9 cellular contexts compared by ENCODE assay signal in genomic region chr4:145736241-145736831, GRCh38. TPM values are rescaled to one million over a fixed set of nuclear protein-coding genes. Genes with fewer than 3 reads are reported as not detected.
A peak's percentile ranks its signal among the peaks of the same experiment; 100 is the strongest.
DNase-seq lines count a peak whose midpoint lies in the region; ATAC-seq and TF ChIP-seq lines count a peak whose summit lies in the region.
"Had no signal": no experiment of that assay in that cellular context is flagged by ENCODE, and none has a peak within 500 bp of the region (broad histone marks: within the 10 kb centered on the region; RNA-seq: fewer than 3 reads in every experiment).

No MANE protein-coding gene starts in this region.

- CTCF ChIA-PET in MCF 10A (lab: Yijun Ruan, JAX): interaction anchor here (0.6 to 1.2 kb wide), 3 partner anchors 59 to 203 kb away, joined by 3 read pairs; no protein-coding TSS in a partner anchor

- peak overlapping the region; percentile 98 for H3K27ac Mint-ChIP-seq in MCF 10A (ENCODE audit: low read depth, unreplicated experiment)

- no peak for TF ChIP-seq CTCF in MCF 10A (IDR thresholded peaks at IDR 0.05; ENCODE audit: unreplicated experiment)

- no peaks in the 10 kb centered on the region for H3K27me3 Mint-ChIP-seq in MCF 10A (ENCODE audit: insufficient read depth, unreplicated experiment)

- DNase-seq in M059J (ENCODE audit: low read depth) (peak; percentile 64), MCF 10A (ENCODE audit: unreplicated experiment) (peak; percentile 86), kidney tubule cell (ENCODE audit: low spot score) (peak; percentile 37), stromal cell of bone marrow (ENCODE audit: low read depth) (peak; percentile 38), NCI-H524 (lab: John Stamatoyannopoulos, UW) (no peak), NCI-H1436 (lab: John Stamatoyannopoulos, UW) (no peak)
- no peak for DNase-seq in effector CD4-positive, alpha-beta T cell
- DNase-seq: stimulated activated CD4-positive, alpha-beta T cell treated with anti-CD3 and anti-CD28 coated beads, Interleukin-4, amount 100 ng/mL, for 4 hours had no signal

- ATAC-seq in GM21367 (IDR thresholded peaks at IDR 0.05; ENCODE audit: unreplicated experiment): no peak

- no TSS peak for BruUV-seq in MCF 10A (replicated peaks; lab: Mats Ljungman, UMichigan)

- no peaks in the 10 kb centered on the region for H3K36me3 Mint-ChIP-seq in MCF 10A (ENCODE audit: insufficient read depth, unreplicated experiment)

- peaks cover 34% of the 10 kb centered on the region for H3K4me1 Mint-ChIP-seq in MCF 10A (ENCODE audit: insufficient read depth, unreplicated experiment)

- no peaks in the 10 kb centered on the region for H3K9me3 Mint-ChIP-seq in MCF 10A (ENCODE audit: unreplicated experiment)

- no peak overlapping the region for H3K4me3 Mint-ChIP-seq in MCF 10A (ENCODE audit: unreplicated experiment)

- intact Hi-C loops in MCF 10A (cut with micrococcal nuclease): no loop called here

- POLR2A ChIA-PET in MCF 10A (lab: Yijun Ruan, JAX): interaction anchor here (0.8 to 2.7 kb wide), 10 partner anchors 20 to 202 kb away, joined by 3 to 11 read pairs (median 3); partner anchors contain the start of genes MMAA and ZNF827

RNA-seq across cellular contexts. Expression of gene C4orf51, which starts 56.4 kb away (rescaled TPM):
- not detected in 2 replicates for total RNA-seq in M059J (2014; rRNA removed; shearing (Covaris generic))
- total RNA-seq in MCF 10A (2022): not detected in 2 replicates

Comparison
In these comparisons a context has a peak if more than half of its experiments do, and no peak if none do; other contexts are left out.
1. DNase-seq: peak in M059J (single experiment), MCF 10A (single experiment), kidney tubule cell (single experiment) and stromal cell of bone marrow (single experiment); none in NCI-H524 (0 of 2), effector CD4-positive, alpha-beta T cell (single experiment) and NCI-H1436 (single experiment).